13 cellular contexts compared by ENCODE assay signal in the genomic region with DNA sequence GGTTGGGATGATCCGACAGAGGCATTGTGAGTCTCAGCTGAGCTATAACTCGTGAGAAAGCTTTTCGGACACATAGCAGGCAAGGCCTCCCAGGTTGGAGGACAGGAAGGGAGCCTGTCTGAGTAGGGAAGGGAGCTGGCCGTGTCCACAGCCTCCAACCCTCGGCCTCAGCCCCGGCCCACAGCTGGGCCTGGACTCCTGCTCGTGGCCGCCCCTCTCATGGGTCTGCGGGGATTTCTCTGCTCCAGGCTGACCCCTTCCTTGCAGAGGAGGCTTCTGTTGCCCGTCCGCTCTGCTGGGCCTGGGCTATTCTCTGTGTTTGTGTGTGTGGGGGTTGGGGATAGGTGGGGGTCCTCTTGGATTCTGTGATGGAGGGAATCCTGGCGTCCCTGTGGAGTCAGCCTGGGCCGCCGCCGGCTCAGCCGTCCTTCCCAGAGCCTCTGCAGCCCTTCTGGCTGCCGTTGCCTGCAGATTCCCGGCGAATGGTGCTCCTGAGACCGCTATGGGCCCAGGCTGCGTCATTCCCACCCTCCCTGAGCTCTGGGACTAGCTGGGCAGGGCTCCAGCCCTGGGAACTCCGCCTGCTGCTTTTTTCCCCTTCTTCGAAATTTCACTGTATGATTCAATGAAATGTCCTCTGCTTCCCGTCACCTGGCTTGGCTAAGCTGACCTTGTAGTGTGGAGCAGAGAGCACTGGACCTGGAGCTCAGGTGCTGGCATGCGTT.
DNase-seq lines count a peak whose midpoint lies in the region; ATAC-seq and TF ChIP-seq lines count a peak whose summit lies in the region.
"Had no signal": no experiment of that assay in that cellular context is flagged by ENCODE, and none has a peak within 500 bp of the region (broad histone marks: within the 10 kb centered on the region; RNA-seq: fewer than 3 reads in every experiment).

No MANE protein-coding gene starts in this region.

- H3K27me3 Mint-ChIP-seq in activated T-cell treated with anti-CD3 and anti-CD28 coated beads, Interleukin-2, amount 50 U/mL, for 72 hours (ENCODE audit: low read depth): peaks cover 29% of the 10 kb centered on the region

- peak; percentile 90 for DNase-seq in AG08396 (ENCODE audit: low spot score)
- DNase-seq in astrocyte of the cerebellum (ENCODE audit: low read depth): peak; percentile 66
- peak; percentile 87 for DNase-seq in left cardiac atrium
- DNase-seq in posterior vena cava (ENCODE audit: low spot score): peak; percentile 97
- DNase-seq in activated T-cell treated with anti-CD3 and anti-CD28 coated beads, Interleukin-2, amount 50 U/mL, for 72 hours: no peak
- DNase-seq: amniotic stem cell, NCI-H2171 treated with DMSO at 0.1 percent for 48 hours had no signal

- no peaks in the 10 kb centered on the region for H3K9me3 Mint-ChIP-seq in activated T-cell treated with anti-CD3 and anti-CD28 coated beads, Interleukin-2, amount 50 U/mL, for 72 hours
- H3K9me3 Mint-ChIP-seq: naive thymus-derived CD4-positive, alpha-beta T cell; stimulated activated effector memory CD8-positive, alpha-beta T cell treated with anti-CD3 and anti-CD28 coated beads, Interleukin-12 subunit alpha, Interleukin-12 subunit beta, amount 100 ng/mL, for 72 hours had no signal

- no peak for TF ChIP-seq CTCF in astrocyte of the cerebellum (IDR thresholded peaks at IDR 0.05; ENCODE audit: low read depth, low read length, missing control alignments)

- H3K36me3 Mint-ChIP-seq in activated T-cell treated with anti-CD3 and anti-CD28 coated beads, Interleukin-2, amount 50 U/mL, for 72 hours (ENCODE audit: insufficient read depth in 2 of 2): no peaks in the 10 kb centered on the region
- H3K36me3 Mint-ChIP-seq: naive thymus-derived CD4-positive, alpha-beta T cell; stimulated activated effector memory CD8-positive, alpha-beta T cell treated with anti-CD3 and anti-CD28 coated beads, Interleukin-12 subunit alpha, Interleukin-12 subunit beta, amount 100 ng/mL, for 72 hours had no signal

- H3K4me3 ChIP-seq in astrocyte of the cerebellum (ENCODE audit: low read depth, low read length): no peak overlapping the region
- H3K4me3 ChIP-seq: Peyer's patch had no signal

- ATAC-seq in left cardiac atrium (peak; percentile 91), GM21528 (IDR thresholded peaks at IDR 0.05; ENCODE audit: low FRiP score, unreplicated experiment) (no peak), HG02981 (IDR thresholded peaks at IDR 0.05; ENCODE audit: unreplicated experiment) (no peak), GM18868 (IDR thresholded peaks at IDR 0.05; ENCODE audit: unreplicated experiment) (no peak)
- no peak for ATAC-seq in activated T-cell treated with anti-CD3 and anti-CD28 coated beads, Interleukin-2, amount 50 U/mL, for 72 hours (replicated peaks in 1 of 2)

- H3K4me1 Mint-ChIP-seq in activated T-cell treated with anti-CD3 and anti-CD28 coated beads, Interleukin-2, amount 50 U/mL, for 72 hours (ENCODE audit: low read depth): no peaks in the 10 kb centered on the region

- H3K27ac Mint-ChIP-seq in activated T-cell treated with anti-CD3 and anti-CD28 coated beads, Interleukin-2, amount 50 U/mL, for 72 hours: no peak overlapping the region
- H3K27ac Mint-ChIP-seq: naive thymus-derived CD4-positive, alpha-beta T cell; stimulated activated effector memory CD8-positive, alpha-beta T cell treated with anti-CD3 and anti-CD28 coated beads, Interleukin-12 subunit alpha, Interleukin-12 subunit beta, amount 100 ng/mL, for 72 hours had no signal

- no peak overlapping the region for H3K4me3 Mint-ChIP-seq in activated T-cell treated with anti-CD3 and anti-CD28 coated beads, Interleukin-2, amount 50 U/mL, for 72 hours
- H3K4me3 Mint-ChIP-seq: naive thymus-derived CD4-positive, alpha-beta T cell; stimulated activated effector memory CD8-positive, alpha-beta T cell treated with anti-CD3 and anti-CD28 coated beads, Interleukin-12 subunit alpha, Interleukin-12 subunit beta, amount 100 ng/mL, for 72 hours had no signal

- intact Hi-C loops in left cardiac atrium (cut with DNase I): no loop called here
- intact Hi-C loops in posterior vena cava (cut with DNase I): no loop called here

- in situ Hi-C loops in astrocyte of the cerebellum (cut with HindIII; ENCODE audit: low sequenced_read_pairs): loop anchor here (5.0 kb wide), 1 partner anchor 34 kb away; no protein-coding TSS in a partner anchor

Comparison
In these comparisons a context has a peak if more than half of its experiments do, and no peak if none do; other contexts are left out.
1. DNase-seq: peak in AG08396 (single experiment), astrocyte of the cerebellum (single experiment), left cardiac atrium (single experiment) and posterior vena cava (single experiment); none in activated T-cell treated with anti-CD3 and anti-CD28 coated beads, Interleukin-2, amount 50 U/mL, for 72 hours (0 of 2).
2. ATAC-seq: peak in left cardiac atrium (2 of 2); none in GM21528 (single experiment), HG02981 (single experiment), activated T-cell treated with anti-CD3 and anti-CD28 coated beads, Interleukin-2, amount 50 U/mL, for 72 hours (0 of 2) and GM18868 (single experiment).